1 cellular context compared by ENCODE assay signal in genomic region chr1:168786476-168787330, GRCh38.
TF ChIP-seq lines count a peak whose summit lies in the region.

No MANE protein-coding gene starts in this region.

TF ChIP-seq in HCT116, 20 proteins besides CTCF, POLR2A, EP300 and RAD21:
- no peak for TF ChIP-seq EZH2 (IDR thresholded peaks at IDR 0.05)
- TF ChIP-seq ZBTB33 (IDR thresholded peaks at IDR 0.05; ENCODE audit: extremely low read depth, insufficient replicate concordance, low read length) = no peak
